In the genomic region with DNA sequence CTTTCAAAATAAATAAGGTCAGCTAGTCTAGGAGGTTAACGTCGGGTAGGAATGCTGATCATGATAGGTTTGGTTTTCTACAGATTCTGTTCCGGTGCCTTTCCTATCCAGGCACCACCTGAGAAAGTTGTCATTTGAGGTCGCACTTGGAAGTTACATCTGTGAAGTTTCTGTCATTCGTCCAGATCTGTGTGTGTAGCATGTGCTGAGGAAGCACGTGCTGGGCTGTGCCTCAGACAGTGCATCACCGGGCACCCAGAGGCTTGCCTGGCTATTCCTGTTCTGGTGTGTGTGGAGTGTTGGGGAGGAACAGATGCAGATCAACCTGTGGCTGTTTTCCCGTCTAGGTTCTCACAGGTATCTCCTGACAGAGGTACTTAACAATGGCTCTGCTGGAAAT, we compare ENCODE assay signal across 22 cellular contexts.
"Had no signal": no experiment of that assay in that cellular context is flagged by ENCODE, and none has a peak within 500 bp of the region (broad histone marks: within the 10 kb centered on the region; RNA-seq: fewer than 3 reads in every experiment).

No MANE protein-coding gene starts in this region.

- H3K4me1 ChIP-seq: colonic mucosa had no signal

- H3K27me3 ChIP-seq: colonic mucosa, gastrocnemius medialis, hepatocyte, neutrophil, right atrium auricular region had no signal

- H3K4me2 ChIP-seq: hepatocyte had no signal

- FAIRE-seq: endometrium, urothelium cell line had no signal

- H3K79me2 ChIP-seq: hepatocyte had no signal

- DNase-seq: activated CD4-positive, alpha-beta T cell treated with anti-CD3 and anti-CD28 coated beads for 36 hours; activated CD4-positive, alpha-beta T cell treated with anti-CD3 and anti-CD28 coated beads, Interleukin-2, amount 50 U/mL, for 4 hours; activated CD4-positive, CD25-positive, alpha-beta regulatory T cell; activated naive CD4-positive, alpha-beta T cell; activated T-cell treated with anti-CD3 and anti-CD28 coated beads for 4 hours; activated T-cell treated with anti-CD3 and anti-CD28 coated beads, Interleukin-2, amount 50 U/mL, for 72 hours; colonic mucosa; effector CD8-positive, alpha-beta T cell; erythroblast; gastrocnemius medialis; islet precursor cell; left ventricle myocardium inferior; stimulated activated CD4-positive, alpha-beta T cell treated with anti-CD3 and anti-CD28 coated beads, Interleukin-2, amount 100 ng/mL, for 48 hours; stimulated activated naive CD8-positive, alpha-beta T cell treated with anti-CD3 and anti-CD28 coated beads, Interleukin-15, Interleukin-2, amounts not matched to agents 100 U/mL and 50 U/mL, for 24 hours; trophoblast cell had no signal

- H3K36me3 ChIP-seq: colonic mucosa, neutrophil, right atrium auricular region, thoracic aorta had no signal

- H3K9me3 ChIP-seq: colonic mucosa, gastrocnemius medialis, left ventricle myocardium inferior, neutrophil, right atrium auricular region, thoracic aorta had no signal

- H3K4me3 ChIP-seq: colonic mucosa, gastrocnemius medialis, hepatocyte, left ventricle myocardium inferior, lung, right atrium auricular region, thoracic aorta had no signal

- H3K27ac ChIP-seq: colonic mucosa, hepatocyte, left ventricle myocardium inferior, neutrophil, right atrium auricular region, thoracic aorta had no signal

- H2AFZ ChIP-seq: hepatocyte had no signal
